ENCODE assay signal across 28 cellular contexts in genomic region chr11:115739878-115740277, GRCh38.
"Had no signal": no experiment of that assay in that cellular context is flagged by ENCODE, and none has a peak within 500 bp of the region (broad histone marks: within the 10 kb centered on the region; RNA-seq: fewer than 3 reads in every experiment).

No MANE protein-coding gene starts in this region.

- H3K4me1 ChIP-seq: ascending aorta, left ventricle myocardium inferior, right lobe of liver, uterus had no signal

- H3K9me3 Mint-ChIP-seq: activated CD4-positive, alpha-beta memory T cell treated with anti-CD3 and anti-CD28 coated beads, Interleukin-2, amount 10 ng/mL, durations not matched to agents 7 days and 5 days; activated CD4-positive, alpha-beta T cell treated with anti-CD3 and anti-CD28 coated beads, Interleukin-2, amount 10 ng/mL, durations not matched to agents 7 days and 5 days; nephron had no signal

- H3K4me3 Mint-ChIP-seq: activated CD4-positive, alpha-beta memory T cell treated with anti-CD3 and anti-CD28 coated beads, Interleukin-2, amount 10 ng/mL, durations not matched to agents 7 days and 5 days; activated CD4-positive, alpha-beta T cell treated with anti-CD3 and anti-CD28 coated beads, Interleukin-2, amount 10 ng/mL, durations not matched to agents 7 days and 5 days; activated naive CD4-positive, alpha-beta T cell treated with anti-CD3 and anti-CD28 coated beads, Interleukin-2, amount 10 ng/mL, durations not matched to agents 7 days and 5 days; activated naive CD8-positive, alpha-beta T cell treated with anti-CD3 and anti-CD28 coated beads, Interleukin-2, amount 10 ng/mL, durations not matched to agents 7 days and 5 days; activated T-cell treated with anti-CD3 and anti-CD28 coated beads, Interleukin-2, amount 50 U/mL, for 24 hours; nephron; stimulated activated effector memory CD8-positive, alpha-beta T cell treated with anti-CD3 and anti-CD28 coated beads, Interleukin-12 subunit alpha, Interleukin-12 subunit beta, amount 100 ng/mL, for 72 hours; stimulated activated naive CD8-positive, alpha-beta T cell treated with anti-CD3 and anti-CD28 coated beads, Interleukin-15, Interleukin-2, amounts not matched to agents 100 ng/mL and 50 ng/mL, for 24 hours; type B pancreatic cell; WTC11 had no signal

- H3K27me3 Mint-ChIP-seq: activated CD4-positive, alpha-beta memory T cell treated with anti-CD3 and anti-CD28 coated beads, Interleukin-2, amount 10 ng/mL, durations not matched to agents 7 days and 5 days; activated CD4-positive, alpha-beta T cell treated with anti-CD3 and anti-CD28 coated beads, Interleukin-2, amount 10 ng/mL, durations not matched to agents 7 days and 5 days; activated naive CD4-positive, alpha-beta T cell treated with anti-CD3 and anti-CD28 coated beads, Interleukin-2, amount 10 ng/mL, durations not matched to agents 7 days and 5 days; activated naive CD8-positive, alpha-beta T cell treated with anti-CD3 and anti-CD28 coated beads, Interleukin-2, amount 10 ng/mL, durations not matched to agents 7 days and 5 days; stimulated activated naive CD8-positive, alpha-beta T cell treated with anti-CD3 and anti-CD28 coated beads, Interleukin-15, Interleukin-2, amounts not matched to agents 100 ng/mL and 50 ng/mL, for 24 hours had no signal

- ATAC-seq: stimulated activated effector memory CD8-positive, alpha-beta T cell treated with anti-CD3 and anti-CD28 coated beads, Interleukin-12 subunit alpha, Interleukin-12 subunit beta, amount 100 ng/mL, for 72 hours; WTC11 had no signal

- H3K9me3 ChIP-seq: ascending aorta, esophagus squamous epithelium, left ventricle myocardium inferior, ovary, right lobe of liver, uterus had no signal

- H3K36me3 ChIP-seq: ascending aorta, brain microvascular endothelial cell, esophagus squamous epithelium, left ventricle myocardium inferior, ovary, right lobe of liver, uterus had no signal

- FAIRE-seq: frontal cortex had no signal

- H3K27ac Mint-ChIP-seq: activated CD4-positive, alpha-beta memory T cell treated with anti-CD3 and anti-CD28 coated beads, Interleukin-2, amount 10 ng/mL, durations not matched to agents 7 days and 5 days; activated CD4-positive, alpha-beta T cell treated with anti-CD3 and anti-CD28 coated beads, Interleukin-2, amount 10 ng/mL, durations not matched to agents 7 days and 5 days; activated naive CD4-positive, alpha-beta T cell treated with anti-CD3 and anti-CD28 coated beads, Interleukin-2, amount 10 ng/mL, durations not matched to agents 7 days and 5 days; activated naive CD8-positive, alpha-beta T cell treated with anti-CD3 and anti-CD28 coated beads, Interleukin-2, amount 10 ng/mL, durations not matched to agents 7 days and 5 days; activated T-cell treated with anti-CD3 and anti-CD28 coated beads, Interleukin-2, amount 50 U/mL, for 24 hours; progenitor cell of endocrine pancreas; stimulated activated effector memory CD8-positive, alpha-beta T cell treated with anti-CD3 and anti-CD28 coated beads, Interleukin-12 subunit alpha, Interleukin-12 subunit beta, amount 100 ng/mL, for 72 hours; stimulated activated naive CD8-positive, alpha-beta T cell treated with anti-CD3 and anti-CD28 coated beads, Interleukin-15, Interleukin-2, amounts not matched to agents 100 ng/mL and 50 ng/mL, for 24 hours; type B pancreatic cell; WTC11 had no signal

- DNase-seq: activated CD4-positive, alpha-beta memory T cell treated with anti-CD3 and anti-CD28 coated beads, Interleukin-2, amount 10 ng/mL, durations not matched to agents 7 days and 5 days; activated CD4-positive, alpha-beta T cell treated with anti-CD3 and anti-CD28 coated beads for 1 hour; activated CD4-positive, alpha-beta T cell treated with anti-CD3 and anti-CD28 coated beads, Interleukin-2, amount 10 ng/mL, durations not matched to agents 7 days and 5 days; activated CD8-positive, alpha-beta memory T cell treated with anti-CD3 and anti-CD28 coated beads, Interleukin-2, amount 50 U/mL, for 48 hours; activated gamma-delta T cell; activated naive CD4-positive, alpha-beta T cell treated with anti-CD3 and anti-CD28 coated beads, Interleukin-2, amount 10 ng/mL, durations not matched to agents 7 days and 5 days; activated naive CD8-positive, alpha-beta T cell treated with anti-CD3 and anti-CD28 coated beads, Interleukin-2, amount 10 ng/mL, durations not matched to agents 7 days and 5 days; activated T-cell treated with anti-CD3 and anti-CD28 coated beads, Interleukin-2, amount 50 U/mL, for 24 hours; brain microvascular endothelial cell; caudate nucleus; cortex of kidney; esophagus squamous epithelium; left ventricle myocardium inferior; ovary; right lobe of liver; stimulated activated CD4-positive, alpha-beta T cell treated with anti-CD3 and anti-CD28 coated beads, Interleukin-4, amount 100 ng/mL, for 24 hours; T-helper 2 cell; uterus had no signal

- H3K36me3 Mint-ChIP-seq: activated naive CD4-positive, alpha-beta T cell treated with anti-CD3 and anti-CD28 coated beads, Interleukin-2, amount 10 ng/mL, durations not matched to agents 7 days and 5 days; activated naive CD8-positive, alpha-beta T cell treated with anti-CD3 and anti-CD28 coated beads, Interleukin-2, amount 10 ng/mL, durations not matched to agents 7 days and 5 days; stimulated activated effector memory CD8-positive, alpha-beta T cell treated with anti-CD3 and anti-CD28 coated beads, Interleukin-12 subunit alpha, Interleukin-12 subunit beta, amount 100 ng/mL, for 72 hours; type B pancreatic cell; WTC11 had no signal

- H3K27me3 ChIP-seq: ascending aorta, brain microvascular endothelial cell, ovary, right lobe of liver, uterus had no signal

- H3K4me3 ChIP-seq: ascending aorta, esophagus squamous epithelium, left ventricle myocardium inferior, lung, ovary, right lobe of liver, skin epidermis, uterus had no signal

- H3K4me1 Mint-ChIP-seq: activated CD4-positive, alpha-beta memory T cell treated with anti-CD3 and anti-CD28 coated beads, Interleukin-2, amount 10 ng/mL, durations not matched to agents 7 days and 5 days; activated CD4-positive, alpha-beta T cell treated with anti-CD3 and anti-CD28 coated beads, Interleukin-2, amount 10 ng/mL, durations not matched to agents 7 days and 5 days; activated naive CD4-positive, alpha-beta T cell treated with anti-CD3 and anti-CD28 coated beads, Interleukin-2, amount 10 ng/mL, durations not matched to agents 7 days and 5 days; activated naive CD8-positive, alpha-beta T cell treated with anti-CD3 and anti-CD28 coated beads, Interleukin-2, amount 10 ng/mL, durations not matched to agents 7 days and 5 days; stimulated activated effector memory CD8-positive, alpha-beta T cell treated with anti-CD3 and anti-CD28 coated beads, Interleukin-12 subunit alpha, Interleukin-12 subunit beta, amount 100 ng/mL, for 72 hours had no signal

- H3K27ac ChIP-seq: ascending aorta, brain microvascular endothelial cell, esophagus squamous epithelium, left ventricle myocardium inferior, ovary, right lobe of liver, skin epidermis, uterus had no signal
